Comparison of ENCODE assay signal across 17 cellular contexts in genomic region chr3:24288538-24289236, GRCh38.
DNase-seq lines count a peak whose midpoint lies in the region; ATAC-seq and TF ChIP-seq lines count a peak whose summit lies in the region.
"Had no signal": no experiment of that assay in that cellular context is flagged by ENCODE, and none has a peak within 500 bp of the region (broad histone marks: within the 10 kb centered on the region; RNA-seq: fewer than 3 reads in every experiment).

No MANE protein-coding gene starts in this region.

- peaks cover 0 to 15% of the 10 kb centered on the region in 2 donors for H3K4me1 ChIP-seq in right atrium auricular region
- H3K4me1 ChIP-seq: Peyer's patch had no signal

- H3K36me3 ChIP-seq in right atrium auricular region = no peaks in the 10 kb centered on the region
- H3K36me3 ChIP-seq: brain microvascular endothelial cell, Peyer's patch had no signal

- DNase-seq in Right ventricle myocardium superior = peak; percentile 67
- DNase-seq in right atrium auricular region (ENCODE audit: low spot score) = no peak
- peak; percentile 59 for DNase-seq in left ventricle myocardium superior
- peak; percentile 19 to 90 (median 47) for DNase-seq in posterior cingulate gyrus
- no peak for DNase-seq in activated T-cell treated with anti-CD3 and anti-CD28 coated beads, Interleukin-2, amount 50 U/mL, for 24 hours
- DNase-seq: brain microvascular endothelial cell, Calu3, NCI-H1105, NCI-H345, Peyer's patch, T-helper 9 cell had no signal

- intact Hi-C loops in Right ventricle myocardium superior (cut with DNase I) = no loop called here
- intact Hi-C loops in left ventricle myocardium superior (cut with micrococcal nuclease) = no loop called here
- intact Hi-C loops in posterior cingulate gyrus (cut with DNase I) = no loop called here

- H3K27ac ChIP-seq in right atrium auricular region = peak overlapping the region in 1 of 2 donors; percentile 14
- H3K27ac ChIP-seq: brain microvascular endothelial cell had no signal

- H3K27me3 ChIP-seq in right atrium auricular region = no peaks in the 10 kb centered on the region
- H3K27me3 ChIP-seq: brain microvascular endothelial cell, Peyer's patch had no signal

- no peak overlapping the region for H3K4me3 Mint-ChIP-seq in activated T-cell treated with anti-CD3 and anti-CD28 coated beads, Interleukin-2, amount 50 U/mL, for 24 hours
- H3K4me3 Mint-ChIP-seq: mesothelial cell of epicardium had no signal

- H3K9me3 Mint-ChIP-seq in activated T-cell treated with anti-CD3 and anti-CD28 coated beads, Interleukin-2, amount 50 U/mL, for 24 hours = no peaks in the 10 kb centered on the region
- H3K9me3 Mint-ChIP-seq: activated T-helper 2 cell treated with anti-CD3 and anti-CD28 coated beads, Interferon-gamma antibody, Interleukin-2, Interleukin-4, amounts not matched to agents 10 μg/mL and 5 μg/mL and 100 μg/mL, durations not matched to agents 14 hours and 24 hours and 36 hours; mesothelial cell of epicardium had no signal

- no peak overlapping the region for H3K4me3 ChIP-seq in right atrium auricular region
- H3K4me3 ChIP-seq: Peyer's patch had no signal

- H3K27ac Mint-ChIP-seq in activated T-cell treated with anti-CD3 and anti-CD28 coated beads, Interleukin-2, amount 50 U/mL, for 24 hours = no peak overlapping the region
- H3K27ac Mint-ChIP-seq: activated T-helper 2 cell treated with anti-CD3 and anti-CD28 coated beads, Interferon-gamma antibody, Interleukin-2, Interleukin-4, amounts not matched to agents 10 μg/mL and 5 μg/mL and 100 μg/mL, durations not matched to agents 14 hours and 24 hours and 36 hours; mesothelial cell of epicardium had no signal

- no peaks in the 10 kb centered on the region for H3K9me3 ChIP-seq in right atrium auricular region
- H3K9me3 ChIP-seq: Peyer's patch had no signal

- no peaks in the 10 kb centered on the region for H3K36me3 Mint-ChIP-seq in activated T-cell treated with anti-CD3 and anti-CD28 coated beads, Interleukin-2, amount 50 U/mL, for 24 hours (ENCODE audit: low read depth)
- H3K36me3 Mint-ChIP-seq: mesothelial cell of epicardium had no signal

- no peaks in the 10 kb centered on the region for H3K27me3 Mint-ChIP-seq in activated T-cell treated with anti-CD3 and anti-CD28 coated beads, Interleukin-2, amount 50 U/mL, for 24 hours

- no peaks in the 10 kb centered on the region for H3K4me1 Mint-ChIP-seq in activated T-cell treated with anti-CD3 and anti-CD28 coated beads, Interleukin-2, amount 50 U/mL, for 24 hours (ENCODE audit: low read depth)

- TF ChIP-seq CTCF in right atrium auricular region (IDR thresholded peaks at IDR 0.05) = no peak

- ATAC-seq in Right ventricle myocardium superior (ENCODE audit: poor library complexity) (peak; percentile 92), left ventricle myocardium superior (peak; percentile 92), GM18517 (IDR thresholded peaks at IDR 0.05; ENCODE audit: unreplicated experiment) (no peak), HG02938 (IDR thresholded peaks at IDR 0.05; ENCODE audit: unreplicated experiment) (no peak), GM18907 (IDR thresholded peaks at IDR 0.05; ENCODE audit: unreplicated experiment) (no peak)
- ATAC-seq: HCT116 had no signal

Comparison
In these comparisons a context has a peak if more than half of its experiments do, and no peak if none do; other contexts are left out.
1. DNase-seq: peak in Right ventricle myocardium superior (single experiment), left ventricle myocardium superior (single experiment) and posterior cingulate gyrus (10 of 10); none in right atrium auricular region (single experiment) and activated T-cell treated with anti-CD3 and anti-CD28 coated beads, Interleukin-2, amount 50 U/mL, for 24 hours (single experiment).
2. ATAC-seq: peak in Right ventricle myocardium superior (single experiment) and left ventricle myocardium superior (single experiment); none in GM18517 (single experiment), HG02938 (single experiment) and GM18907 (single experiment).